In the genomic region with DNA sequence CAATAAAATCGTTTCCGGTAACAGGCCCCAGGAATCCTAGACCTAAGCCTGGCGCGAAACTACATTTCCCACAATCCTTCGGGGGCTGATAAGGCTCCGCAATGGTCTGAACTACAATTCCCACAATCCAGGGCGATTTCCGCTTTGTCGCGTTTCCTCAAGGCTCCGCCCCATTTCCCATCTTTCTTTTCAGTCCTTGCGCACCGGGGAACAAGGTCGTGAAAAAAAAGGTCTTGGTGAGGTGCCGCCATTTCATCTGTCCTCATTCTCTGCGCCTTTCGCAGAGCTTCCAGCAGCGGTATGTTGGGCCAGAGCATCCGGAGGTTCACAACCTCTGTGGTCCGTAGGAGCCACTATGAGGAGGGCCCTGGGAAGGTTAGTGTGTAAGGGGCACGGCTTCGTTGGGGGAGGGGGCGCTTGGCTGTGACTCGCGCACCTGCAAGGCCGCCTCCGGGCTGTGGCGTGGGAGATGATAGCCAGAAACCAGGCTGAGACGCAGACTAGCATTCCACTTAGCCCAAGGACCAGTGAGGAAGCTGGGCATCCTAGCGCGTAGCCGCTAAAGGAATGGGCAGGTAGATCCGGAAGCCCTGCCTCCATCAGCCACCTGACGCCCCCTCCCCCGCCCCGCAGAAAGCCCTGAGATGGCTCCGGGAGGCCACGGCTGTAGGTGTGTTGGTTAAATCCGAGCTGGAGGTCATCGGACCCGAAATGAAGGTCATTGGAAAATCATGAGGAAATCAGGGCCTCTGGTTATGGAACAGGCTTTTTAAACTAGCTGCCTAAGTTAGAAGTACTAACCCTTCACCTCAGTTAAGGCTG, we compare ENCODE assay signal across 1 cellular context.
TF ChIP-seq lines count a peak whose summit lies in the region.

COX7C (plus strand) TSS at position 186 of the 822 bp plus-strand sequence; CDS start at position 301, 115 bp downstream.

TF ChIP-seq in HEK293, 187 proteins besides CTCF, POLR2A, EP300 and RAD21 (continued from another document):
- TF ChIP-seq ZNF654 (tag by site-specific recombination; IDR thresholded peaks at IDR 0.05; ENCODE audit: low read depth) (no peak), ZNF26 (tag by site-specific recombination; IDR thresholded peaks at IDR 0.05) (no peak), ZNF335 (tag by site-specific recombination; conservative IDR thresholded peaks at IDR 0.05) (peak; percentile 90), YY2 (tag by site-specific recombination; IDR thresholded peaks at IDR 0.05) (peak; percentile 80), KLF8 (tag by site-specific recombination; IDR thresholded peaks at IDR 0.05) (peak; percentile 48; the same call in 1 of the 2 replicates), ZSCAN16 (tag by site-specific recombination; IDR thresholded peaks at IDR 0.05) (0 out of 2 replicates have a peak, but pooled peaks have one; percentile 32), ZIC2 (tag by site-specific recombination; IDR thresholded peaks at IDR 0.05) (no peak; the same call in 1 of the 2 replicates), ZNF692 (tag by site-specific recombination; IDR thresholded peaks at IDR 0.05) (peak; percentile 57; the same call in 1 of the 2 replicates), ZBTB8A (tag by site-specific recombination; IDR thresholded peaks at IDR 0.05) (0 out of 2 replicates have a peak, but pooled peaks have one; percentile 16), ZXDB (tag by site-specific recombination; IDR thresholded peaks at IDR 0.05) (peak; percentile 79; the same call in 1 of the 2 replicates), ZNF624 (tag by site-specific recombination; IDR thresholded peaks at IDR 0.05) (no peak), SETDB1 (IDR thresholded peaks at IDR 0.05; ENCODE audit: insufficient read length, low read length) (peak; percentile 64)
- TF ChIP-seq, protein P1, sequence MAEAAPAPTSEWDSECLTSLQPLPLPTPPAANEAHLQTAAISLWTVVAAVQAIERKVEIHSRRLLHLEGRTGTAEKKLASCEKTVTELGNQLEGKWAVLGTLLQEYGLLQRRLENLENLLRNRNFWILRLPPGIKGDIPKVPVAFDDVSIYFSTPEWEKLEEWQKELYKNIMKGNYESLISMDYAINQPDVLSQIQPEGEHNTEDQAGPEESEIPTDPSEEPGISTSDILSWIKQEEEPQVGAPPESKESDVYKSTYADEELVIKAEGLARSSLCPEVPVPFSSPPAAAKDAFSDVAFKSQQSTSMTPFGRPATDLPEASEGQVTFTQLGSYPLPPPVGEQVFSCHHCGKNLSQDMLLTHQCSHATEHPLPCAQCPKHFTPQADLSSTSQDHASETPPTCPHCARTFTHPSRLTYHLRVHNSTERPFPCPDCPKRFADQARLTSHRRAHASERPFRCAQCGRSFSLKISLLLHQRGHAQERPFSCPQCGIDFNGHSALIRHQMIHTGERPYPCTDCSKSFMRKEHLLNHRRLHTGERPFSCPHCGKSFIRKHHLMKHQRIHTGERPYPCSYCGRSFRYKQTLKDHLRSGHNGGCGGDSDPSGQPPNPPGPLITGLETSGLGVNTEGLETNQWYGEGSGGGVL (tag by site-specific recombination; IDR thresholded peaks at IDR 0.05), result no peak
- TF ChIP-seq, protein P2, sequence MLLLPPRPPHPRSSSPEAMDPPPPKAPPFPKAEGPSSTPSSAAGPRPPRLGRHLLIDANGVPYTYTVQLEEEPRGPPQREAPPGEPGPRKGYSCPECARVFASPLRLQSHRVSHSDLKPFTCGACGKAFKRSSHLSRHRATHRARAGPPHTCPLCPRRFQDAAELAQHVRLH (tag by site-specific recombination; IDR thresholded peaks at IDR 0.05), result 0 out of 2 replicates have a peak, but pooled peaks have one; percentile 10
